ENCODE assay signal across 1 cellular context in the genomic region with DNA sequence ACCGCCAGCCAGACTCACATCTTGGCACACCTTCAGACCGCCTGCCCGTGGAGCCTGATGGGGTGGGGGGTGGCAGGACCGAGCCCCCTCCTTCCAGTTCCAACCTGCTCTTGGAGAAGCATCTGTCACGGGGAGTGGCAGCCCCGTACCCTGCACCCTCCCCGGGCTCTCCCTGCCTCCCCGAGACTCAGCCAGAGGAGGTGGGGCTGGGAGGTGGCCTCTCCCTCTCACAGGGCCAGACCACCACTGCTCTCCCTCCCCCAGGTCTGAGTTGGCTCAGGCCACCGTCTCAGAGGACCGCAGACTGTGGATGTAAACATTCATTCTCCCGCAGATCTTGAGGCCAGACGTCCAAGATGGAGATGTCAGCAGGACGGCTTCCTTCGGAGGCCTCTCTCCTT.
TF ChIP-seq lines count a peak whose summit lies in the region.

No MANE protein-coding gene starts in this region.

TF ChIP-seq in WTC11, 78 proteins besides CTCF, POLR2A, EP300 and RAD21 (continued from another document):
- TF ChIP-seq, protein P1, sequence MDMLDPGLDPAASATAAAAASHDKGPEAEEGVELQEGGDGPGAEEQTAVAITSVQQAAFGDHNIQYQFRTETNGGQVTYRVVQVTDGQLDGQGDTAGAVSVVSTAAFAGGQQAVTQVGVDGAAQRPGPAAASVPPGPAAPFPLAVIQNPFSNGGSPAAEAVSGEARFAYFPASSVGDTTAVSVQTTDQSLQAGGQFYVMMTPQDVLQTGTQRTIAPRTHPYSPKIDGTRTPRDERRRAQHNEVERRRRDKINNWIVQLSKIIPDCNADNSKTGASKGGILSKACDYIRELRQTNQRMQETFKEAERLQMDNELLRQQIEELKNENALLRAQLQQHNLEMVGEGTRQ (CRISPR knock-in tag; IDR thresholded peaks at IDR 0.05) = no peak
- TF ChIP-seq PRRX2 (CRISPR knock-in tag; IDR thresholded peaks at IDR 0.05) = no peak
- no peak for TF ChIP-seq TP53 (CRISPR knock-in tag; IDR thresholded peaks at IDR 0.05)
- no peak for TF ChIP-seq SP1 (CRISPR knock-in tag; conservative IDR thresholded peaks at IDR 0.05)
- TF ChIP-seq NFATC4 (CRISPR knock-in tag; IDR thresholded peaks at IDR 0.05) = no peak
- TF ChIP-seq E2F5 (CRISPR knock-in tag; IDR thresholded peaks at IDR 0.05) = no peak
- no peak for TF ChIP-seq RELA (CRISPR knock-in tag; IDR thresholded peaks at IDR 0.05; ENCODE audit: borderline replicate concordance)
- no peak for TF ChIP-seq TEAD1 (CRISPR knock-in tag; IDR thresholded peaks at IDR 0.05)
- TF ChIP-seq CREM (CRISPR knock-in tag; IDR thresholded peaks at IDR 0.05) = no peak
- no peak for TF ChIP-seq ZNF219 (CRISPR knock-in tag; IDR thresholded peaks at IDR 0.05; ENCODE audit: borderline replicate concordance)
